Comparison of ENCODE assay signal across 8 cellular contexts in the genomic region with DNA sequence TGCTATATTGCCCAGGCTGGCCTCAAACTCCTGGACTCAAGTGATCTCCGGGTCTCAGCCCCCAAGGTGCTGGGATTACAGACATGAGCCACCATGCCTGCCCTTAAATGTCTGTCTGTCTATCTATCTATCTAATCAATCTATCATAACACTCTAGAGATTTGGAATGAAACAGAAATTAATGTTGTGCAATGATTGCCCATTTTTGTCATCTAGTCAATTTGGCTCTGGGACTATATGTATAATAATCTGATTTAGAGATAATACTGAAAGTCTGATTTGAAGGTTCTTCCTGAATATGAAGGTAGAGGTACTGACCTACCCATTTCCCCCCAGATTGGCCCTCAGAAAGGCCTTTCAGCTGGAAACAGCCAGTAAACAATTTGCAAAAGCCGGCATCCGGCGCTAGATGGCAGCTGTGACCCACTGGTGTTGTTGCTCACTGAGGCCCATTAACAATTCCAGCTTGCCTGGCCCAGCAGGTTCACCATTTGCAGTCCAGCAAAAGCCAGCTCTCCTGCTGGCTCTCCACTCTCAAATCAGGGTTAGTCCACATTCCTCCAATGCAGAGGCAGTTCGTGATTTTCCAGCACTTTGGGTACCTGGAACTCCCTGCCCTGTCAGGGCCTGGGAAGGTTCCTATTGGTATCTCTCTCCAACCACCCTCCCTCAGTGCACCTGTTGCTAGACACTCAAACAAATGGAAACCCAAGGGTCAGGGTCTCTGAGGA. TPM values are rescaled to one million over a fixed set of nuclear protein-coding genes. Genes with fewer than 3 reads are reported as not detected.
A peak's percentile ranks its signal among the peaks of the same experiment; 100 is the strongest.
DNase-seq lines count a peak whose midpoint lies in the region; ATAC-seq, FAIRE-seq and TF ChIP-seq lines count a peak whose summit lies in the region.

No MANE protein-coding gene starts in this region.

- ATAC-seq in HG02973 (IDR thresholded peaks at IDR 0.05; ENCODE audit: unreplicated experiment) (peak; percentile 51), GM21526 (IDR thresholded peaks at IDR 0.05; ENCODE audit: low FRiP score, unreplicated experiment) (no peak)
- peak; percentile 76 for ATAC-seq in activated CD8-positive, alpha-beta memory T cell treated with anti-CD3 and anti-CD28 coated beads, Interleukin-2, amount 10 ng/mL, durations not matched to agents 7 days and 5 days

- no peaks in the 10 kb centered on the region for H3K9me3 Mint-ChIP-seq in activated CD8-positive, alpha-beta memory T cell treated with anti-CD3 and anti-CD28 coated beads, Interleukin-2, amount 10 ng/mL, durations not matched to agents 7 days and 5 days (ENCODE audit: low read depth)

- H3K9me2 ChIP-seq in DOHH2 (replicated peaks; ENCODE audit: control insufficient read depth, low read length): no peaks in the 10 kb centered on the region

- no peak overlapping the region for H3K4me3 ChIP-seq in DOHH2 (ENCODE audit: low read length)

- peaks cover 8% of the 10 kb centered on the region for H3F3A ChIP-seq in DOHH2 (ENCODE audit: control insufficient read depth, insufficient read depth)

- no peak overlapping the region for H3K4me2 ChIP-seq in DOHH2 (ENCODE audit: low read length)

- CTCF ChIA-PET in activated CD8-positive, alpha-beta memory T cell treated with anti-CD3 and anti-CD28 coated beads, Interleukin-2, amount 10 ng/mL, durations not matched to agents 7 days and 5 days (lab: Charles Lee): interaction anchor here (0.8 to 5.5 kb wide), 34 partner anchors 8 to 288 kb away, joined by 3 to 97 read pairs (median 4); a partner anchor contains a TSS

- H3K4me3 Mint-ChIP-seq in activated CD8-positive, alpha-beta memory T cell treated with anti-CD3 and anti-CD28 coated beads, Interleukin-2, amount 10 ng/mL, durations not matched to agents 7 days and 5 days: no peak overlapping the region

- DNase-seq in NCI-H774 (lab: John Stamatoyannopoulos, UW) (peak; percentile 71), midbrain (lab: John Stamatoyannopoulos, UW) (peak; percentile 90)
- peak; percentile 79 for DNase-seq in activated CD8-positive, alpha-beta memory T cell treated with anti-CD3 and anti-CD28 coated beads, Interleukin-2, amount 10 ng/mL, durations not matched to agents 7 days and 5 days
- peak; percentile 11 to 22 for DNase-seq in stimulated activated CD8-positive, alpha-beta memory T cell treated with anti-CD3 and anti-CD28 coated beads, Interleukin-4, amount 100 ng/mL, for 4 hours (ENCODE audit: low read depth in 2 of 2, low spot score in 1 of 2)

- no peak overlapping the region for H3K27ac ChIP-seq in DOHH2 (ENCODE audit: low read depth, low read length)

- peaks cover 5% of the 10 kb centered on the region for H3K27me3 Mint-ChIP-seq in activated CD8-positive, alpha-beta memory T cell treated with anti-CD3 and anti-CD28 coated beads, Interleukin-2, amount 10 ng/mL, durations not matched to agents 7 days and 5 days

- H3K4me1 Mint-ChIP-seq in activated CD8-positive, alpha-beta memory T cell treated with anti-CD3 and anti-CD28 coated beads, Interleukin-2, amount 10 ng/mL, durations not matched to agents 7 days and 5 days: no peaks in the 10 kb centered on the region

- no peaks in the 10 kb centered on the region for H3K36me3 Mint-ChIP-seq in activated CD8-positive, alpha-beta memory T cell treated with anti-CD3 and anti-CD28 coated beads, Interleukin-2, amount 10 ng/mL, durations not matched to agents 7 days and 5 days

- peaks cover 56% of the 10 kb centered on the region for H3K4me1 ChIP-seq in DOHH2 (ENCODE audit: control insufficient read depth, low read length)

- no peaks in the 10 kb centered on the region for H3K79me2 ChIP-seq in DOHH2 (ENCODE audit: control insufficient read depth, low read length)

- H3K27ac Mint-ChIP-seq in activated CD8-positive, alpha-beta memory T cell treated with anti-CD3 and anti-CD28 coated beads, Interleukin-2, amount 10 ng/mL, durations not matched to agents 7 days and 5 days: no peak overlapping the region

- FAIRE-seq in endometrium (lab: Jason Lieb, UNC): peak; percentile 18

- H3K27me3 ChIP-seq in DOHH2 (ENCODE audit: control insufficient read depth, low read length): no peaks in the 10 kb centered on the region

- peak; percentile 90 for TF ChIP-seq CTCF in DOHH2 (IDR thresholded peaks at IDR 0.05; ENCODE audit: low read depth, low read length, poor library complexity, severe bottlenecking)

- no peaks in the 10 kb centered on the region for H3K36me3 ChIP-seq in DOHH2 (ENCODE audit: control insufficient read depth, low read length)

- H4K20me1 ChIP-seq in DOHH2 (ENCODE audit: control insufficient read depth, insufficient read depth, low read depth, low read length): no peaks in the 10 kb centered on the region

- H3K9me3 ChIP-seq in DOHH2 (ENCODE audit: control insufficient read depth, insufficient read depth, low read length): no peaks in the 10 kb centered on the region

RNA-seq across cellular contexts. Expression of a gene that starts 22.9 kb away (rescaled TPM):
- 10 to 100 TPM; 13.3 to 19.1 TPM for total RNA-seq in activated CD8-positive, alpha-beta memory T cell treated with anti-CD3 and anti-CD28 coated beads, Interleukin-2, amount 10 ng/mL, durations not matched to agents 7 days and 5 days

RNA-seq across cellular contexts. Expression of a gene that starts 30.3 kb away (rescaled TPM):
- 10 to 100 TPM in 1 of 2 experiments, 1 to 10 TPM in 1; 9.6 to 21.4 TPM for total RNA-seq in activated CD8-positive, alpha-beta memory T cell treated with anti-CD3 and anti-CD28 coated beads, Interleukin-2, amount 10 ng/mL, durations not matched to agents 7 days and 5 days

Comparison
In these comparisons a context has a peak if more than half of its experiments do, and no peak if none do; other contexts are left out.
1. DNase-seq: peak in every context shown above with its lines; median percentile 90 in midbrain; 79 in activated CD8-positive, alpha-beta memory T cell treated with anti-CD3 and anti-CD28 coated beads, Interleukin-2, amount 10 ng/mL, durations not matched to agents 7 days and 5 days; 71 in NCI-H774; 16 in stimulated activated CD8-positive, alpha-beta memory T cell treated with anti-CD3 and anti-CD28 coated beads, Interleukin-4, amount 100 ng/mL, for 4 hours.